In genomic region chrX:12771445-12772069, GRCh38 we compare ENCODE assay signal across 8 cellular contexts. TPM values are rescaled to one million over a fixed set of nuclear protein-coding genes. Genes with fewer than 3 reads are reported as not detected.
A peak's percentile ranks its signal among the peaks of the same experiment; 100 is the strongest.
DNase-seq lines count a peak whose midpoint lies in the region; ATAC-seq and TF ChIP-seq lines count a peak whose summit lies in the region.

No MANE protein-coding gene starts in this region.

- H3F3A ChIP-seq in GM23338 (replicated peaks; ENCODE audit: low read depth) (no peaks in the 10 kb centered on the region), Loucy (ENCODE audit: low read depth) (no peaks in the 10 kb centered on the region)

- H3K9me3 ChIP-seq in Loucy (ENCODE audit: insufficient read depth, low read depth, low read length) (no peaks in the 10 kb centered on the region), neutrophil (no peaks in the 10 kb centered on the region)

- H3K9me3 Mint-ChIP-seq in GM23338: no peaks in the 10 kb centered on the region

- ATAC-seq in GM23338: peak; percentile 98

- H2AFZ ChIP-seq in GM23338: 0 out of 2 replicates have a peak overlapping the region, but pooled peaks have one; percentile 20
- H2AFZ ChIP-seq in Loucy (ENCODE audit: low read length): no peak overlapping the region

- H3K4me2 ChIP-seq in GM23338 (no peak overlapping the region), Loucy (ENCODE audit: low read depth, low read length, poor library complexity, severe bottlenecking) (no peak overlapping the region)

- DNase-seq in GM23338 (ENCODE audit: low spot score) (peak; percentile 72), epithelial cell of proximal tubule (ENCODE audit: low read depth) (no peak), DMS79 (lab: John Stamatoyannopoulos, UW) (no peak), NCI-H345 treated with DMSO at 0.1 percent for 48 hours (lab: John Stamatoyannopoulos, UW; ENCODE audit: unreplicated experiment) (no peak)
- DNase-seq in activated CD8-positive, alpha-beta memory T cell treated with anti-CD3 and anti-CD28 coated beads for 1 hour (ENCODE audit: extremely low read depth in 1 of 2, low read depth in 1 of 2): peak; percentile 11 to 50

- no peaks in the 10 kb centered on the region for H3K36me3 Mint-ChIP-seq in GM23338 (ENCODE audit: low read depth)

- no peak overlapping the region for H3K4me3 ChIP-seq in GM23338
- no peak overlapping the region for H3K4me3 ChIP-seq in Loucy (ENCODE audit: low read length, poor library complexity, severe bottlenecking)
- no peak overlapping the region for H3K4me3 ChIP-seq in epithelial cell of proximal tubule (ENCODE audit: low read depth, low read length)
- no peak overlapping the region for H3K4me3 ChIP-seq in neutrophil (ENCODE audit: low read depth in 1 of 2, low read length in 1 of 2)

- no peaks in the 10 kb centered on the region for H3K4me1 Mint-ChIP-seq in GM23338

- H3K9me2 ChIP-seq in GM23338 (ENCODE audit: insufficient read depth) (no peaks in the 10 kb centered on the region), Loucy (replicated peaks; ENCODE audit: low read depth, low read length) (no peaks in the 10 kb centered on the region)

- no peaks in the 10 kb centered on the region for H3K79me2 ChIP-seq in GM23338 (replicated peaks; ENCODE audit: insufficient read depth)
- H3K79me2 ChIP-seq in Loucy (ENCODE audit: insufficient read depth, low read length): no peaks in the 10 kb centered on the region

- H3K27ac Mint-ChIP-seq in GM23338: no peak overlapping the region

- no peaks in the 10 kb centered on the region for H3K36me3 ChIP-seq in GM23338 (ENCODE audit: insufficient read depth)
- H3K36me3 ChIP-seq in Loucy (ENCODE audit: insufficient read depth, low read length): no peaks in the 10 kb centered on the region
- no peaks in the 10 kb centered on the region for H3K36me3 ChIP-seq in neutrophil

- H3K27ac ChIP-seq in GM23338 (ENCODE audit: low read depth) (no peak overlapping the region), neutrophil (no peak overlapping the region)

- H3K27me3 ChIP-seq in GM23338 (ENCODE audit: insufficient read depth) (no peaks in the 10 kb centered on the region), Loucy (ENCODE audit: insufficient read depth, low read length, poor library complexity, severe bottlenecking) (no peaks in the 10 kb centered on the region), neutrophil (peaks cover 10% of the 10 kb centered on the region)

- peak; percentile 90 for TF ChIP-seq CTCF in GM12872 (IDR thresholded peaks at IDR 0.05; ENCODE audit: insufficient read depth, low read depth, low read length)
- peak; percentile 65 to 97 for TF ChIP-seq CTCF in GM23338 (conservative IDR thresholded peaks at IDR 0.05; ENCODE audit: low read depth in 2 of 2)
- TF ChIP-seq CTCF in Loucy (conservative IDR thresholded peaks at IDR 0.05; ENCODE audit: low read length): peak; percentile 52
- peak; percentile 72 for TF ChIP-seq CTCF in epithelial cell of proximal tubule (conservative IDR thresholded peaks at IDR 0.05; ENCODE audit: low read depth, low read length)
- peak; percentile 57 for TF ChIP-seq CTCF in neutrophil (IDR thresholded peaks at IDR 0.05)

- H3K27me3 Mint-ChIP-seq in GM23338 (ENCODE audit: insufficient read depth, low read depth, poor library complexity): no peaks in the 10 kb centered on the region

- H3K9ac ChIP-seq in Loucy (ENCODE audit: low read depth, low read length, poor library complexity, severe bottlenecking): no peak overlapping the region

- H4K20me1 ChIP-seq in GM23338 (replicated peaks; ENCODE audit: insufficient read depth) (no peaks in the 10 kb centered on the region), Loucy (ENCODE audit: insufficient read depth, low read length, poor library complexity, severe bottlenecking) (no peaks in the 10 kb centered on the region)

- H3K4me1 ChIP-seq in GM23338 (ENCODE audit: insufficient read depth) (no peaks in the 10 kb centered on the region), Loucy (ENCODE audit: insufficient read depth, low read length, poor library complexity, severe bottlenecking) (no peaks in the 10 kb centered on the region), neutrophil (ENCODE audit: control insufficient read depth in 1 of 2, insufficient read depth in 1 of 2, low read depth in 1 of 2, low read length in 1 of 2) (no peaks in the 10 kb centered on the region)

- H3K4me3 Mint-ChIP-seq in GM23338: no peak overlapping the region

TF ChIP-seq in GM23338, 12 proteins besides CTCF, POLR2A, EP300 and RAD21 (continues in another document):
- TF ChIP-seq POLR2AphosphoS5 (IDR thresholded peaks at IDR 0.05; ENCODE audit: low read depth) (no peak), CREB1 (CRISPR knock-in tag; IDR thresholded peaks at IDR 0.05; ENCODE audit: low read depth) (no peak), EZH2 (IDR thresholded peaks at IDR 0.05; ENCODE audit: low read depth, unreplicated experiment) (no peak), EZH2phosphoT487 (IDR thresholded peaks at IDR 0.05; ENCODE audit: unreplicated experiment) (no peak), JUNB (IDR thresholded peaks at IDR 0.05; ENCODE audit: unreplicated experiment) (no peak), STAT1 (IDR thresholded peaks at IDR 0.05; ENCODE audit: unreplicated experiment) (no peak), NANOG (IDR thresholded peaks at IDR 0.05; ENCODE audit: borderline replicate concordance) (no peak), ZNF331 (CRISPR knock-in tag; IDR thresholded peaks at IDR 0.05; ENCODE audit: low read depth) (no peak)
- TF ChIP-seq, protein P1, sequence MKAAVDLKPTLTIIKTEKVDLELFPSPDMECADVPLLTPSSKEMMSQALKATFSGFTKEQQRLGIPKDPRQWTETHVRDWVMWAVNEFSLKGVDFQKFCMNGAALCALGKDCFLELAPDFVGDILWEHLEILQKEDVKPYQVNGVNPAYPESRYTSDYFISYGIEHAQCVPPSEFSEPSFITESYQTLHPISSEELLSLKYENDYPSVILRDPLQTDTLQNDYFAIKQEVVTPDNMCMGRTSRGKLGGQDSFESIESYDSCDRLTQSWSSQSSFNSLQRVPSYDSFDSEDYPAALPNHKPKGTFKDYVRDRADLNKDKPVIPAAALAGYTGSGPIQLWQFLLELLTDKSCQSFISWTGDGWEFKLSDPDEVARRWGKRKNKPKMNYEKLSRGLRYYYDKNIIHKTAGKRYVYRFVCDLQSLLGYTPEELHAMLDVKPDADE (IDR thresholded peaks at IDR 0.05): no peak
- TF ChIP-seq, protein P2, sequence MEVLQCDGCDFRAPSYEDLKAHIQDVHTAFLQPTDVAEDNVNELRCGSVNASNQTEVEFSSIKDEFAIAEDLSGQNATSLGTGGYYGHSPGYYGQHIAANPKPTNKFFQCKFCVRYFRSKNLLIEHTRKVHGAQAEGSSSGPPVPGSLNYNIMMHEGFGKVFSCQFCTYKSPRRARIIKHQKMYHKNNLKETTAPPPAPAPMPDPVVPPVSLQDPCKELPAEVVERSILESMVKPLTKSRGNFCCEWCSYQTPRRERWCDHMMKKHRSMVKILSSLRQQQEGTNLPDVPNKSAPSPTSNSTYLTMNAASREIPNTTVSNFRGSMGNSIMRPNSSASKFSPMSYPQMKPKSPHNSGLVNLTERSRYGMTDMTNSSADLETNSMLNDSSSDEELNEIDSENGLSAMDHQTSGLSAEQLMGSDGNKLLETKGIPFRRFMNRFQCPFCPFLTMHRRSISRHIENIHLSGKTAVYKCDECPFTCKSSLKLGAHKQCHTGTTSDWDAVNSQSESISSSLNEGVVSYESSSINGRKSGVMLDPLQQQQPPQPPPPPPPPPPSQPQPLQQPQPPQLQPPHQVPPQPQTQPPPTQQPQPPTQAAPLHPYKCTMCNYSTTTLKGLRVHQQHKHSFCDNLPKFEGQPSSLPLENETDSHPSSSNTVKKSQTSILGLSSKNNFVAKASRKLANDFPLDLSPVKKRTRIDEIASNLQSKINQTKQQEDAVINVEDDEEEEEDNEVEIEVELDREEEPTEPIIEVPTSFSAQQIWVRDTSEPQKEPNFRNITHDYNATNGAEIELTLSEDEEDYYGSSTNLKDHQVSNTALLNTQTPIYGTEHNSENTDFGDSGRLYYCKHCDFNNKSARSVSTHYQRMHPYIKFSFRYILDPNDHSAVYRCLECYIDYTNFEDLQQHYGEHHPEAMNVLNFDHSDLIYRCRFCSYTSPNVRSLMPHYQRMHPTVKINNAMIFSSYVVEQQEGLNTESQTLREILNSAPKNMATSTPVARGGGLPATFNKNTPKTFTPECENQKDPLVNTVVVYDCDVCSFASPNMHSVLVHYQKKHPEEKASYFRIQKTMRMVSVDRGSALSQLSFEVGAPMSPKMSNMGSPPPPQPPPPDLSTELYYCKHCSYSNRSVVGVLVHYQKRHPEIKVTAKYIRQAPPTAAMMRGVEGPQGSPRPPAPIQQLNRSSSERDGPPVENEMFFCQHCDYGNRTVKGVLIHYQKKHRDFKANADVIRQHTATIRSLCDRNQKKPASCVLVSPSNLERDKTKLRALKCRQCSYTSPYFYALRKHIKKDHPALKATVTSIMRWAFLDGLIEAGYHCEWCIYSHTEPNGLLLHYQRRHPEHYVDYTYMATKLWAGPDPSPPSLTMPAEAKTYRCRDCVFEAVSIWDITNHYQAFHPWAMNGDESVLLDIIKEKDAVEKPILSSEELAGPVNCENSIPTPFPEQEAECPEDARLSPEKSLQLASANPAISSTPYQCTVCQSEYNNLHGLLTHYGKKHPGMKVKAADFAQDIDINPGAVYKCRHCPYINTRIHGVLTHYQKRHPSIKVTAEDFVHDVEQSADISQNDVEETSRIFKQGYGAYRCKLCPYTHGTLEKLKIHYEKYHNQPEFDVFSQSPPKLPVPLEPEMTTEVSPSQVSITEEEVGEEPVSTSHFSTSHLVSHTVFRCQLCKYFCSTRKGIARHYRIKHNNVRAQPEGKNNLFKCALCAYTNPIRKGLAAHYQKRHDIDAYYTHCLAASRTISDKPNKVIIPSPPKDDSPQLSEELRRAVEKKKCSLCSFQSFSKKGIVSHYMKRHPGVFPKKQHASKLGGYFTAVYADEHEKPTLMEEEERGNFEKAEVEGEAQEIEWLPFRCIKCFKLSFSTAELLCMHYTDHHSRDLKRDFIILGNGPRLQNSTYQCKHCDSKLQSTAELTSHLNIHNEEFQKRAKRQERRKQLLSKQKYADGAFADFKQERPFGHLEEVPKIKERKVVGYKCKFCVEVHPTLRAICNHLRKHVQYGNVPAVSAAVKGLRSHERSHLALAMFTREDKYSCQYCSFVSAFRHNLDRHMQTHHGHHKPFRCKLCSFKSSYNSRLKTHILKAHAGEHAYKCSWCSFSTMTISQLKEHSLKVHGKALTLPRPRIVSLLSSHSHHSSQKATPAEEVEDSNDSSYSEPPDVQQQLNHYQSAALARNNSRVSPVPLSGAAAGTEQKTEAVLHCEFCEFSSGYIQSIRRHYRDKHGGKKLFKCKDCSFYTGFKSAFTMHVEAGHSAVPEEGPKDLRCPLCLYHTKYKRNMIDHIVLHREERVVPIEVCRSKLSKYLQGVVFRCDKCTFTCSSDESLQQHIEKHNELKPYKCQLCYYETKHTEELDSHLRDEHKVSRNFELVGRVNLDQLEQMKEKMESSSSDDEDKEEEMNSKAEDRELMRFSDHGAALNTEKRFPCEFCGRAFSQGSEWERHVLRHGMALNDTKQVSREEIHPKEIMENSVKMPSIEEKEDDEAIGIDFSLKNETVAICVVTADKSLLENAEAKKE (CRISPR knock-in tag; IDR thresholded peaks at IDR 0.05): no peak

RNA-seq across cellular contexts. Expression of gene PRPS2, which starts 19.7 kb away (rescaled TPM):
- total RNA-seq in GM23338 (2014; rRNA removed; shearing (Covaris generic)): 39.9 and 46.4 TPM in 2 replicates
- polyA plus RNA-seq in GM23338 (2016; fragmentation: Nextera tagmentation; extraction: Ambion mirVana): 42.6 and 49.3 TPM in 2 replicates
- 54.0 and 73.8 TPM in 2 replicates for total RNA-seq in epithelial cell of proximal tubule

Comparison
In these comparisons a context has a peak if more than half of its experiments do, and no peak if none do; other contexts are left out.
1. DNase-seq: peak in GM23338 (single experiment) and activated CD8-positive, alpha-beta memory T cell treated with anti-CD3 and anti-CD28 coated beads for 1 hour (2 of 2); none in epithelial cell of proximal tubule (single experiment), DMS79 (single experiment) and NCI-H345 treated with DMSO at 0.1 percent for 48 hours (single experiment).
2. Peak in every context shown above with its lines, with median percentiles within 50 percentile points of each other: CTCF ChIP-seq.